ENCODE assay signal across 11 cellular contexts in the genomic region with DNA sequence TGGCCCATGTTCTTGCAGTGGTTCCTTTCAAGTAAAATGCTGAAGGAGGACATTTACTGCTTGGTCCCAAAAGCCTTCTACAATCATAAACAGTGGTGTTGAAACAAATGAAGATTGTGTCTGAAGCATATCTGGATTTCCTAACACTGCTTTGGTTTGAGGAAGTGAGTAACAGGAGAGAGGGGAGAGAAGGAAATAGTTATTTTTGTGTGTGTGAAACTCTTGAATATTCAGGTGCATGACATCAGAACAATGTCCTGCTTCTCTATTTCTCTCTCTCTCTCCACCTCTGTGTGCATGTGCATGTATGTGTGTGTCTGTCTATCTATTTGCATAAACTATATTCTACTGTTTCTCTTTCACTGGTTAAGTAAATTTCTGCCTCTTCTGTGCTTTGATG.
DNase-seq lines count a peak whose midpoint lies in the region; ATAC-seq, FAIRE-seq and TF ChIP-seq lines count a peak whose summit lies in the region.
"Had no signal": no experiment of that assay in that cellular context is flagged by ENCODE, and none has a peak within 500 bp of the region (broad histone marks: within the 10 kb centered on the region; RNA-seq: fewer than 3 reads in every experiment).

No MANE protein-coding gene starts in this region.

- ATAC-seq in GM19468 (IDR thresholded peaks at IDR 0.05; ENCODE audit: extremely low read depth, unreplicated experiment): peak; percentile 89
- ATAC-seq in HG03280 (IDR thresholded peaks at IDR 0.05; ENCODE audit: unreplicated experiment): peak; percentile 98
- peak; percentile 93 for ATAC-seq in GM12878

- peak overlapping the region; percentile 33; the same call in 1 of the 2 replicates for H3K27ac ChIP-seq in GM12878 (ENCODE audit: control insufficient read depth, insufficient read depth)
- H3K27ac ChIP-seq: KMS-11, pancreas had no signal

- H2AFZ ChIP-seq in GM12878 (ENCODE audit: control insufficient read depth, low read depth, low read length): peak overlapping the region; percentile 17; the same call in 1 of the 2 replicates

- no TSS peak for BruUV-seq in GM12878 (replicated peaks; lab: Mats Ljungman, UMichigan)
- BruUV-seq in Calu3 (replicated peaks; lab: Mats Ljungman, UMichigan): no TSS peak

- H3K4me2 ChIP-seq in GM12878 (ENCODE audit: control insufficient read depth, insufficient read depth): peak overlapping the region; percentile 48; the same call in 1 of the 2 replicates
- H3K4me2 ChIP-seq: KMS-11 had no signal

- peaks cover 15% of the 10 kb centered on the region for H3K9me3 Mint-ChIP-seq in Calu3 (ENCODE audit: low read depth, unreplicated experiment)

- H3K4me1 Mint-ChIP-seq in Calu3 (ENCODE audit: low read depth, unreplicated experiment): peaks cover 11% of the 10 kb centered on the region

- TF ChIP-seq RAD21 in GM12878 (IDR thresholded peaks at IDR 0.05; ENCODE audit: insufficient read depth, low read depth, low read length): no peak

- POLR2A ChIA-PET in GM12878 (lab: Charles Lee): no interaction called here

- peak; percentile 70 for FAIRE-seq in GM12878 (lab: Jason Lieb, UNC)
- FAIRE-seq: pancreas had no signal

- 0 out of 4 replicates have a peak, but pooled peaks cover 0 to 2% of the 10 kb centered on the region in 2 experiments for H3K27me3 ChIP-seq in GM12878 (replicated peaks in 1 of 2; ENCODE audit: control insufficient read depth in 2 of 2, insufficient read depth in 2 of 2, low read length in 1 of 2)
- H3K27me3 ChIP-seq: BE2C, pancreas had no signal

- peak; percentile 79 for DNase-seq in CD1c-positive myeloid dendritic cell (ENCODE audit: extremely low spot score)
- DNase-seq in GM12878 (ENCODE audit: low read depth, low spot score): peak; percentile 47
- no peak for DNase-seq in DMS79 (lab: John Stamatoyannopoulos, UW)
- no peak for DNase-seq in activated gamma-delta T cell treated with Interleukin-2 at 50 U/mL for 16 hours
- DNase-seq in Calu3: no peak
- DNase-seq in NCI-H1105 treated with DMSO at 0.1 percent for 48 hours (lab: John Stamatoyannopoulos, UW): no peak
- DNase-seq: BE2C, pancreas had no signal

- H3K4me3 Mint-ChIP-seq in Calu3 (ENCODE audit: low read depth, unreplicated experiment): no peak overlapping the region

- TF ChIP-seq CTCF in GM12878 (IDR thresholded peaks at IDR 0.05 in 2 of 3, conservative IDR thresholded peaks at IDR 0.05 in 1 of 3; ENCODE audit: control insufficient read depth in 2 of 3, extremely low read depth in 1 of 3, insufficient read depth in 1 of 3, low read depth in 3 of 3, low read length in 3 of 3) (no peak), Calu3 (IDR thresholded peaks at IDR 0.05; ENCODE audit: unreplicated experiment) (no peak)

- intact Hi-C loops in GM12878 (cut with micrococcal nuclease; ENCODE audit: unreplicated experiment) (no loop called here), Calu3 (cut with micrococcal nuclease; ENCODE audit: unreplicated experiment) (no loop called here)

- H3K9ac ChIP-seq in GM12878 (ENCODE audit: control insufficient read depth, insufficient read depth, low read length): no peak overlapping the region
- H3K9ac ChIP-seq: KMS-11 had no signal

- peak in 1 of 2 experiments; percentile 48; a peak in 1 of 4 replicates for TF ChIP-seq EP300 in GM12878 (IDR thresholded peaks at IDR 0.05; ENCODE audit: borderline replicate concordance in 1 of 2, control insufficient read depth in 1 of 2, low read depth in 2 of 2, low read length in 2 of 2)

- RAD21 ChIA-PET in GM12878 (lab: Charles Lee; ENCODE audit: unreplicated experiment): no interaction called here

- peaks cover 4% of the 10 kb centered on the region; the same call in 2 of the 3 replicates for H3K9me3 ChIP-seq in GM12878 (replicated peaks; ENCODE audit: control insufficient read depth, insufficient read depth, low read length)
- H3K9me3 ChIP-seq: BE2C, pancreas had no signal

- SMC1A ChIA-PET in GM12878 (lab: Charles Lee; ENCODE audit: uncharacterized antibody, unreplicated experiment): no interaction called here

- CTCF ChIA-PET in GM12878 (lab: Yijun Ruan, JAX): no interaction called here
- CTCF ChIA-PET in Calu3 (lab: Charles Lee): no interaction called here

- in situ Hi-C loops in GM12878 (cut with MboI): no loop called here

- no peaks in the 10 kb centered on the region for H3K27me3 Mint-ChIP-seq in Calu3 (ENCODE audit: unreplicated experiment)

- no peak overlapping the region for H3K27ac Mint-ChIP-seq in Calu3 (ENCODE audit: unreplicated experiment)

- H3K79me2 ChIP-seq in GM12878 (ENCODE audit: control insufficient read depth, insufficient read depth, low read length): no peaks in the 10 kb centered on the region

- peaks cover 11% of the 10 kb centered on the region for H3K4me1 ChIP-seq in GM12878 (ENCODE audit: control insufficient read depth, insufficient read depth, low read length)
- H3K4me1 ChIP-seq: BE2C, pancreas had no signal

- no peaks in the 10 kb centered on the region for H3K36me3 Mint-ChIP-seq in Calu3 (ENCODE audit: insufficient read depth, unreplicated experiment)

- TF ChIP-seq POLR2A in GM12878 (IDR thresholded peaks at IDR 0.05; ENCODE audit: low read depth, low read length): no peak

- no peaks in the 10 kb centered on the region for H4K20me1 ChIP-seq in GM12878 (ENCODE audit: control insufficient read depth, insufficient read depth)

- H3K4me3 ChIP-seq in GM12878: no peak overlapping the region
- H3K4me3 ChIP-seq: pancreas had no signal

- no peaks in the 10 kb centered on the region for H3K36me3 ChIP-seq in GM12878 (ENCODE audit: control insufficient read depth in 2 of 2, insufficient read depth in 2 of 2, low read length in 1 of 2)
- H3K36me3 ChIP-seq: BE2C, pancreas had no signal

TF ChIP-seq in GM12878, 131 proteins besides CTCF, POLR2A, EP300 and RAD21 (continues in another document):
- TF ChIP-seq NRF1 (conservative IDR thresholded peaks at IDR 0.05; ENCODE audit: low read depth, low read length) (no peak), MEF2B (IDR thresholded peaks at IDR 0.05; ENCODE audit: partially characterized antibody, poor library complexity, severe bottlenecking) (peak; percentile 43), PKNOX1 (IDR thresholded peaks at IDR 0.05) (no peak), IRF4 (IDR thresholded peaks at IDR 0.05; ENCODE audit: low read depth, low read length) (peak; percentile 37; the same call in 1 of the 2 replicates), ZNF24 (IDR thresholded peaks at IDR 0.05) (no peak; the same call in 1 of the 2 replicates), FOXM1 (IDR thresholded peaks at IDR 0.05; ENCODE audit: low read depth, low read length) (no peak), EGR1 (IDR thresholded peaks at IDR 0.05; ENCODE audit: borderline replicate concordance in 1 of 2, low read depth in 2 of 2, low read length in 2 of 2) (no peak), CBX3 (IDR thresholded peaks at IDR 0.05; ENCODE audit: borderline replicate concordance, low read depth) (no peak), LARP7 (IDR thresholded peaks at IDR 0.05) (no peak), ZNF384 (IDR thresholded peaks at IDR 0.05; ENCODE audit: borderline replicate concordance, low read depth, low read length) (no peak), NFXL1 (IDR thresholded peaks at IDR 0.05; ENCODE audit: borderline replicate concordance) (no peak), SREBF1 (IDR thresholded peaks at IDR 0.05; ENCODE audit: low read length) (no peak), NFIC (IDR thresholded peaks at IDR 0.05; ENCODE audit: low read depth, low read length) (peak; percentile 47; the same call in 1 of the 2 replicates)
- TF ChIP-seq, protein P1, sequence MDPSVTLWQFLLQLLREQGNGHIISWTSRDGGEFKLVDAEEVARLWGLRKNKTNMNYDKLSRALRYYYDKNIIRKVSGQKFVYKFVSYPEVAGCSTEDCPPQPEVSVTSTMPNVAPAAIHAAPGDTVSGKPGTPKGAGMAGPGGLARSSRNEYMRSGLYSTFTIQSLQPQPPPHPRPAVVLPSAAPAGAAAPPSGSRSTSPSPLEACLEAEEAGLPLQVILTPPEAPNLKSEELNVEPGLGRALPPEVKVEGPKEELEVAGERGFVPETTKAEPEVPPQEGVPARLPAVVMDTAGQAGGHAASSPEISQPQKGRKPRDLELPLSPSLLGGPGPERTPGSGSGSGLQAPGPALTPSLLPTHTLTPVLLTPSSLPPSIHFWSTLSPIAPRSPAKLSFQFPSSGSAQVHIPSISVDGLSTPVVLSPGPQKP (IDR thresholded peaks at IDR 0.05; ENCODE audit: low read depth, low read length): no peak
- TF ChIP-seq, protein P2, sequence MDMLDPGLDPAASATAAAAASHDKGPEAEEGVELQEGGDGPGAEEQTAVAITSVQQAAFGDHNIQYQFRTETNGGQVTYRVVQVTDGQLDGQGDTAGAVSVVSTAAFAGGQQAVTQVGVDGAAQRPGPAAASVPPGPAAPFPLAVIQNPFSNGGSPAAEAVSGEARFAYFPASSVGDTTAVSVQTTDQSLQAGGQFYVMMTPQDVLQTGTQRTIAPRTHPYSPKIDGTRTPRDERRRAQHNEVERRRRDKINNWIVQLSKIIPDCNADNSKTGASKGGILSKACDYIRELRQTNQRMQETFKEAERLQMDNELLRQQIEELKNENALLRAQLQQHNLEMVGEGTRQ (IDR thresholded peaks at IDR 0.05; ENCODE audit: borderline replicate concordance, low read depth, low read length): no peak
- TF ChIP-seq, protein P3, sequence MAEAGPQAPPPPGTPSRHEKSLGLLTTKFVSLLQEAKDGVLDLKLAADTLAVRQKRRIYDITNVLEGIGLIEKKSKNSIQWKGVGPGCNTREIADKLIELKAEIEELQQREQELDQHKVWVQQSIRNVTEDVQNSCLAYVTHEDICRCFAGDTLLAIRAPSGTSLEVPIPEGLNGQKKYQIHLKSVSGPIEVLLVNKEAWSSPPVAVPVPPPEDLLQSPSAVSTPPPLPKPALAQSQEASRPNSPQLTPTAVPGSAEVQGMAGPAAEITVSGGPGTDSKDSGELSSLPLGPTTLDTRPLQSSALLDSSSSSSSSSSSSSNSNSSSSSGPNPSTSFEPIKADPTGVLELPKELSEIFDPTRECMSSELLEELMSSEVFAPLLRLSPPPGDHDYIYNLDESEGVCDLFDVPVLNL (IDR thresholded peaks at IDR 0.05; ENCODE audit: low read depth, low read length): no peak

Comparison
In these comparisons a context has a peak if more than half of its experiments do, and no peak if none do; other contexts are left out.
1. DNase-seq: peak in CD1c-positive myeloid dendritic cell (single experiment) and GM12878 (single experiment); none in DMS79 (single experiment), activated gamma-delta T cell treated with Interleukin-2 at 50 U/mL for 16 hours (single experiment), Calu3 (single experiment) and NCI-H1105 treated with DMSO at 0.1 percent for 48 hours (single experiment).
2. Peak in every context shown above with its lines, with median percentiles within 50 percentile points of each other: ATAC-seq.